8 cellular contexts compared by ENCODE assay signal in the genomic region with DNA sequence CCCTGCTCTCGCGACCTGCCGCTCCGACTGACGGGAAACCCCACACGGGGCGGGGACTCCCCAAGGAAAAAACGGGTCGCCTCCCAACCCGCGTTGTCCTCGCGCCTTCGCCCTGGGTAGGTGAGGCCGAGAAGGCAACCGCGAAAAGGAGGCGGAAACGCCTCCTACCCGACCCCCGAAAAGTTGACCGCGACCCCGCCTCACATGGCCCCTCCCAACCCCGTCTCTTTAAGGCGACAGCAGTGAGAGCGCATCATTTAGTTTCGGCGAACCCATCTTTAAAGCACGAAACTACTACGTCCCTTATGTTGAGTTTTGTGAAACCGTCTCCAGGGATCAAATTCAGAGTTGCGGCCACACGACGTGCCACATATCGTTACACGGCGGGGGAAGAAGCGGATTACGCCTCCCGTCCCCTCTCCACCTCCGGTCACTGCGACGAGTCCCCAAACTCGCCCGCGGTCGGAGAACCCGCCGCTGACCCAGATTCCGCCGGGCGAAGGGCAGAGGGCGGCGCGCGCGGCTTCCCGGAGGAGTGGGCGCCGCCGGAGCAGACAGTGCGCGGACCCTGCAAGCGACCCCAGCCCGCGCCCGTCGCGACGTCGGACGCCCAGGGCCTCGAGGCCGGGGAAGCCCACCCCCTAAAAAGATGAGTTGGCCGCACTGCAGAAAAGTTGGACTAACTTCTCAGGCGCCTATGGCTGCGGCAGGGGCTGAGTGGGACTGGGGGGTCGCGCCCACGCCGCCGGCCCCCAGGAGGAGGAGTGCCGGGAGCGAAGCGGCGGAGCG. TPM values are rescaled to one million over a fixed set of nuclear protein-coding genes. Genes with fewer than 3 reads are reported as not detected.
DNase-seq lines count a peak whose midpoint lies in the region; ATAC-seq lines count a peak whose summit lies in the region.

No MANE protein-coding gene starts in this region.

- H3K27me3 Mint-ChIP-seq in activated CD4-positive, alpha-beta memory T cell treated with anti-CD3 and anti-CD28 coated beads for 36 hours: no peaks in the 10 kb centered on the region

- CTCF ChIA-PET in activated CD4-positive, alpha-beta memory T cell treated with anti-CD3 and anti-CD28 coated beads for 36 hours (lab: Charles Lee): interaction anchor here (1.0 kb wide), 1 partner anchor 21 kb away, joined by 4 read pairs; no protein-coding TSS in a partner anchor

- peaks cover 26% of the 10 kb centered on the region for H3K36me3 Mint-ChIP-seq in activated CD4-positive, alpha-beta memory T cell treated with anti-CD3 and anti-CD28 coated beads for 36 hours

- no peaks in the 10 kb centered on the region for H3K9me3 ChIP-seq in ectodermal cell (ENCODE audit: control insufficient read depth, low read length)

- POLR2A ChIA-PET in activated CD4-positive, alpha-beta memory T cell treated with anti-CD3 and anti-CD28 coated beads for 36 hours (lab: Charles Lee): interaction anchor here (0.7 to 2.3 kb wide), 8 partner anchors 35 to 350 kb away, joined by 3 to 9 read pairs (median 4); a partner anchor contains a TSS

- H3K36me3 ChIP-seq in ACC112 (ENCODE audit: insufficient read depth, low read length): 0 out of 2 replicates have a peak, but pooled peaks cover 4% of the 10 kb centered on the region
- H3K36me3 ChIP-seq in ectodermal cell (ENCODE audit: control insufficient read depth, insufficient read depth, low read length): peaks cover 1% of the 10 kb centered on the region

- H3K27ac Mint-ChIP-seq in activated CD4-positive, alpha-beta memory T cell treated with anti-CD3 and anti-CD28 coated beads for 36 hours: no peak overlapping the region

- peak; percentile 80 for DNase-seq in NCI-H69 (lab: John Stamatoyannopoulos, UW)
- DNase-seq in activated CD4-positive, alpha-beta memory T cell treated with anti-CD3 and anti-CD28 coated beads for 36 hours: peak; percentile 95
- DNase-seq in medulla oblongata (ENCODE audit: extremely low spot score): peak; percentile 82
- peak; percentile 78 for DNase-seq in stimulated activated CD8-positive, alpha-beta memory T cell treated with anti-CD3 and anti-CD28 coated beads, Interleukin-12 subunit alpha, Interleukin-12 subunit beta, amount 100 ng/mL, for 24 hours (ENCODE audit: extremely low read depth)

- H3K4me1 Mint-ChIP-seq in activated CD4-positive, alpha-beta memory T cell treated with anti-CD3 and anti-CD28 coated beads for 36 hours (ENCODE audit: low read depth): peaks cover 17% of the 10 kb centered on the region

- H3K27me3 ChIP-seq in ACC112 (ENCODE audit: insufficient read depth, low read length) (no peaks in the 10 kb centered on the region), ectodermal cell (ENCODE audit: control insufficient read depth, insufficient read depth, low read length, poor library complexity, severe bottlenecking) (no peaks in the 10 kb centered on the region)

- ATAC-seq in GM18520 (IDR thresholded peaks at IDR 0.05; ENCODE audit: unreplicated experiment): peak; percentile 39
- ATAC-seq in HG03097 (IDR thresholded peaks at IDR 0.05; ENCODE audit: low FRiP score, unreplicated experiment): peak; percentile 56

- H2AFZ ChIP-seq in ACC112 (ENCODE audit: low read length, unreplicated experiment): peak overlapping the region; percentile 82

- H3K79me2 ChIP-seq in ACC112 (ENCODE audit: control insufficient read depth, insufficient read depth, low read length, unreplicated experiment): peaks cover 45% of the 10 kb centered on the region

- intact Hi-C loops in activated CD4-positive, alpha-beta memory T cell treated with anti-CD3 and anti-CD28 coated beads for 36 hours (cut with micrococcal nuclease): loop anchor here (1.0 to 10.0 kb wide), 8 partner anchors 21 to 740 kb away; a partner anchor contains a TSS

- H3K9me3 Mint-ChIP-seq in activated CD4-positive, alpha-beta memory T cell treated with anti-CD3 and anti-CD28 coated beads for 36 hours: no peaks in the 10 kb centered on the region

- H3K4me3 Mint-ChIP-seq in activated CD4-positive, alpha-beta memory T cell treated with anti-CD3 and anti-CD28 coated beads for 36 hours: no peak overlapping the region

- H3K27ac ChIP-seq in ACC112 (ENCODE audit: low read depth, low read length): peak overlapping the region; percentile 86
- H3K27ac ChIP-seq in ectodermal cell (ENCODE audit: insufficient read depth, low read depth, low read length, poor library complexity, severe bottlenecking): peak overlapping the region; percentile 65

- H3K4me1 ChIP-seq in ACC112 (ENCODE audit: control insufficient read depth, insufficient read depth, low read length, unreplicated experiment): peaks cover 8% of the 10 kb centered on the region
- no peaks in the 10 kb centered on the region for H3K4me1 ChIP-seq in ectodermal cell (ENCODE audit: control insufficient read depth, insufficient read depth, low read length)

- 0% methylated on average over 88 of the region's 88 CpGs for WGBS in ectodermal cell, 2 experiments

- H3K4me3 ChIP-seq in ACC112 (ENCODE audit: low read depth, low read length) (peak overlapping the region; percentile 93), ectodermal cell (ENCODE audit: insufficient read depth, low read depth, low read length) (peak overlapping the region; percentile 89)

RNA-seq across cellular contexts. Expression of a gene that starts 1.1 kb away (rescaled TPM):
- total RNA-seq in activated CD4-positive, alpha-beta memory T cell treated with anti-CD3 and anti-CD28 coated beads for 36 hours: 100 to 1,000 TPM; 224 to 228 TPM
- 178 TPM for polyA plus RNA-seq in ectodermal cell (2013, experiment 1 of 4)
- polyA plus RNA-seq in ectodermal cell (2013, experiment 2 of 4): 174 TPM
- 114 TPM for polyA plus RNA-seq in ectodermal cell (2013, experiment 3 of 4)
- polyA plus RNA-seq in ectodermal cell (2013, experiment 4 of 4): 118 TPM

RNA-seq across cellular contexts. Expression of a gene that starts 22.7 kb away (rescaled TPM):
- total RNA-seq in activated CD4-positive, alpha-beta memory T cell treated with anti-CD3 and anti-CD28 coated beads for 36 hours: not detected
- polyA plus RNA-seq in ectodermal cell (2013, experiment 1 of 4): 90.5 TPM
- polyA plus RNA-seq in ectodermal cell (2013, experiment 2 of 4): 92.7 TPM
- 88.7 TPM for polyA plus RNA-seq in ectodermal cell (2013, experiment 3 of 4)
- 105 TPM for polyA plus RNA-seq in ectodermal cell (2013, experiment 4 of 4)

RNA-seq across cellular contexts. Expression of a gene that starts 34.0 kb away (rescaled TPM):
- total RNA-seq in activated CD4-positive, alpha-beta memory T cell treated with anti-CD3 and anti-CD28 coated beads for 36 hours: 10 to 100 TPM; 96.6 to 96.8 TPM
- 112 TPM for polyA plus RNA-seq in ectodermal cell (2013, experiment 1 of 4)
- polyA plus RNA-seq in ectodermal cell (2013, experiment 2 of 4): 116 TPM
- polyA plus RNA-seq in ectodermal cell (2013, experiment 3 of 4): 80.7 TPM
- polyA plus RNA-seq in ectodermal cell (2013, experiment 4 of 4): 96.0 TPM

RNA-seq across cellular contexts. Expression of a gene that starts 37.7 kb away (rescaled TPM):
- total RNA-seq in activated CD4-positive, alpha-beta memory T cell treated with anti-CD3 and anti-CD28 coated beads for 36 hours: 1 to 10 TPM; 1.1 to 1.2 TPM
- 39.0 TPM for polyA plus RNA-seq in ectodermal cell (2013, experiment 1 of 4)
- polyA plus RNA-seq in ectodermal cell (2013, experiment 2 of 4): 39.0 TPM
- polyA plus RNA-seq in ectodermal cell (2013, experiment 3 of 4): 43.1 TPM
- polyA plus RNA-seq in ectodermal cell (2013, experiment 4 of 4): 42.0 TPM

RNA-seq across cellular contexts. Expression of a gene that starts 47.5 kb away (rescaled TPM):
- 1 to 10 TPM; 1.3 to 1.5 TPM for total RNA-seq in activated CD4-positive, alpha-beta memory T cell treated with anti-CD3 and anti-CD28 coated beads for 36 hours
- polyA plus RNA-seq in ectodermal cell (2013, experiment 1 of 4): 12.6 TPM
- 10.2 TPM for polyA plus RNA-seq in ectodermal cell (2013, experiment 2 of 4)
- polyA plus RNA-seq in ectodermal cell (2013, experiment 3 of 4): 12.8 TPM
- polyA plus RNA-seq in ectodermal cell (2013, experiment 4 of 4): 15.8 TPM

Comparison
In these comparisons a context has a peak if more than half of its experiments do, and no peak if none do; other contexts are left out.
1. Peak in every context shown above with its lines: DNase-seq, ATAC-seq, H3K4me3 ChIP-seq and H3K27ac ChIP-seq.